8 cellular contexts compared by ENCODE assay signal in the genomic region with DNA sequence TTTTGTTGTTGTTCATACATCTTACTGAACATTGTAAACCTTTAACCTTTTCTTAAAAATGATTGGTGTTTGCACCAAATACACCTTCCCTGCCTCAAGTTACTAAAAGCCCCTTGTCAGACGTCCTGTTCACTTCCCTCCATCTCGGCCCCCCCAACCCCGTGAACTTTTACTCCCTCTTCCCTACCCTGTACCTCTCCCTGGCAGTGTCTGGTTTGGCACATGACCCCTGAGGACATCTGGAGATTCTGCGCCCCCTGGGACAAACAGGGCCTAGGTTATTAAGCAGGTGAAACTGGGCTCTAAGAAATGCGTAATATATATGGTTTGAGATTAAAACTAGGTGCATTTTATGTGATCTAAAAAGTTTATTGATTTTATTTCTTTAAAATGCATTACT. TPM values are rescaled to one million over a fixed set of nuclear protein-coding genes. Genes with fewer than 3 reads are reported as not detected.
DNase-seq lines count a peak whose midpoint lies in the region; ATAC-seq and TF ChIP-seq lines count a peak whose summit lies in the region.

No MANE protein-coding gene starts in this region.

- peak overlapping the region; percentile 76 for H3K9ac ChIP-seq in HCT116 (ENCODE audit: low read length)

- H2AFZ ChIP-seq in HCT116 (ENCODE audit: low read depth, low read length, poor library complexity, severe bottlenecking) = no peak overlapping the region

- H3K36me3 ChIP-seq in HCT116 (ENCODE audit: control insufficient read depth in 1 of 2, insufficient read depth in 2 of 2, low read length in 2 of 2) (0 out of 4 replicates have a peak, but pooled peaks cover 0 to 4% of the 10 kb centered on the region in 2 experiments), left ventricle myocardium inferior (peaks cover 7% of the 10 kb centered on the region)

- H3K9me3 ChIP-seq in HCT116 (ENCODE audit: control insufficient read depth in 1 of 2, insufficient read depth in 1 of 2, low read depth in 1 of 2, low read length in 2 of 2) (no peaks in the 10 kb centered on the region), left ventricle myocardium inferior (replicated peaks) (no peaks in the 10 kb centered on the region)

- RAD21 ChIA-PET in HCT116 (lab: Charles Lee; ENCODE audit: low non-redundant PET in 1 of 2, low total read pairs in 2 of 2, uncharacterized antibody in 2 of 2, unreplicated experiment in 2 of 2) = no interaction called here

- H3K4me3 ChIP-seq in HCT116 (replicated peaks in 1 of 2; ENCODE audit: low read depth in 1 of 2, low read length in 2 of 2) = peak overlapping the region; percentile 64 to 65
- H3K4me3 ChIP-seq in WI38 (ENCODE audit: low read depth, low read length) = peak overlapping the region; percentile 79
- peak overlapping the region; percentile 92 for H3K4me3 ChIP-seq in left ventricle myocardium inferior
- peak overlapping the region in 6 of 7 experiments; percentile 65 to 99 (median 88) for H3K4me3 ChIP-seq in skin epidermis

- BruUV-seq in HCT116 (replicated peaks; lab: Mats Ljungman, UMichigan) = TSS peak; percentile 60

- TF ChIP-seq POLR2A in HCT116 (IDR thresholded peaks at IDR 0.05; ENCODE audit: borderline replicate concordance, extremely low read depth, insufficient read depth, insufficient read length) = no peak

- H3K4me2 ChIP-seq in HCT116 (ENCODE audit: low read length) = peak overlapping the region; percentile 77

- POLR2A ChIA-PET in HCT116 (lab: Charles Lee) = no interaction called here

- ATAC-seq in HCT116 (no peak), HG03442 (IDR thresholded peaks at IDR 0.05; ENCODE audit: unreplicated experiment) (no peak)

- H3K27ac ChIP-seq in HCT116 (ENCODE audit: low read depth, low read length) = no peak overlapping the region
- peak overlapping the region; percentile 98 for H3K27ac ChIP-seq in left ventricle myocardium inferior (replicated peaks)
- H3K27ac ChIP-seq in skin epidermis = peak overlapping the region in 8 of 21 experiments; percentile 92 to 98 (median 96)

- H3K4me1 ChIP-seq in HCT116 (ENCODE audit: control insufficient read depth in 1 of 2, insufficient read depth in 2 of 2, low read length in 2 of 2) (peaks cover 15 to 34% of the 10 kb centered on the region in 2 experiments), left ventricle myocardium inferior (peaks cover 74% of the 10 kb centered on the region)

- H4K20me1 ChIP-seq in HCT116 (ENCODE audit: insufficient read depth) = no peaks in the 10 kb centered on the region

- CTCF ChIA-PET in HCT116 (lab: Charles Lee) = no interaction called here

- no peaks in the 10 kb centered on the region for H3K27me3 ChIP-seq in HCT116 (ENCODE audit: insufficient read depth, low read length)
- peaks cover 18% of the 10 kb centered on the region for H3K27me3 ChIP-seq in left ventricle myocardium inferior (ENCODE audit: low read depth)

- intact Hi-C loops in HCT116 (cut with micrococcal nuclease) (no loop called here), left ventricle myocardium inferior (cut with micrococcal nuclease) (no loop called here)

- no peak for TF ChIP-seq CTCF in HCT116 (IDR thresholded peaks at IDR 0.05 in 2 of 3, conservative IDR thresholded peaks at IDR 0.05 in 1 of 3; ENCODE audit: borderline replicate concordance in 1 of 3, insufficient read depth in 1 of 3, low read depth in 2 of 3, low read length in 2 of 3)
- TF ChIP-seq CTCF in WI38 (IDR thresholded peaks at IDR 0.05; ENCODE audit: low read depth, low read length) = no peak
- TF ChIP-seq CTCF in left ventricle myocardium inferior (IDR thresholded peaks at IDR 0.05; ENCODE audit: borderline replicate concordance) = no peak

- no peak for TF ChIP-seq RAD21 in HCT116 (IDR thresholded peaks at IDR 0.05; ENCODE audit: low read depth)

- H3K9me2 ChIP-seq in HCT116 (ENCODE audit: insufficient read depth) = no peaks in the 10 kb centered on the region

- peaks cover 54% of the 10 kb centered on the region for H3K79me2 ChIP-seq in HCT116 (ENCODE audit: insufficient read depth, low read length)

- DNase-seq in HCT116 (ENCODE audit: low read depth, low spot score) (no peak), left ventricle myocardium inferior (no peak), NCI-H146 (lab: John Stamatoyannopoulos, UW) (no peak), NCI-H2081 treated with DMSO at 0.1 percent for 48 hours (lab: John Stamatoyannopoulos, UW) (no peak), NCI-H526 (lab: John Stamatoyannopoulos, UW) (no peak)

TF ChIP-seq in HCT116, 20 proteins besides CTCF, POLR2A, EP300 and RAD21:
- TF ChIP-seq EZH2phosphoT487 (IDR thresholded peaks at IDR 0.05; ENCODE audit: borderline replicate concordance) (no peak), YY1 (IDR thresholded peaks at IDR 0.05; ENCODE audit: extremely low read depth, insufficient replicate concordance, low read depth, low read length) (no peak)
- TF ChIP-seq, protein P1, sequence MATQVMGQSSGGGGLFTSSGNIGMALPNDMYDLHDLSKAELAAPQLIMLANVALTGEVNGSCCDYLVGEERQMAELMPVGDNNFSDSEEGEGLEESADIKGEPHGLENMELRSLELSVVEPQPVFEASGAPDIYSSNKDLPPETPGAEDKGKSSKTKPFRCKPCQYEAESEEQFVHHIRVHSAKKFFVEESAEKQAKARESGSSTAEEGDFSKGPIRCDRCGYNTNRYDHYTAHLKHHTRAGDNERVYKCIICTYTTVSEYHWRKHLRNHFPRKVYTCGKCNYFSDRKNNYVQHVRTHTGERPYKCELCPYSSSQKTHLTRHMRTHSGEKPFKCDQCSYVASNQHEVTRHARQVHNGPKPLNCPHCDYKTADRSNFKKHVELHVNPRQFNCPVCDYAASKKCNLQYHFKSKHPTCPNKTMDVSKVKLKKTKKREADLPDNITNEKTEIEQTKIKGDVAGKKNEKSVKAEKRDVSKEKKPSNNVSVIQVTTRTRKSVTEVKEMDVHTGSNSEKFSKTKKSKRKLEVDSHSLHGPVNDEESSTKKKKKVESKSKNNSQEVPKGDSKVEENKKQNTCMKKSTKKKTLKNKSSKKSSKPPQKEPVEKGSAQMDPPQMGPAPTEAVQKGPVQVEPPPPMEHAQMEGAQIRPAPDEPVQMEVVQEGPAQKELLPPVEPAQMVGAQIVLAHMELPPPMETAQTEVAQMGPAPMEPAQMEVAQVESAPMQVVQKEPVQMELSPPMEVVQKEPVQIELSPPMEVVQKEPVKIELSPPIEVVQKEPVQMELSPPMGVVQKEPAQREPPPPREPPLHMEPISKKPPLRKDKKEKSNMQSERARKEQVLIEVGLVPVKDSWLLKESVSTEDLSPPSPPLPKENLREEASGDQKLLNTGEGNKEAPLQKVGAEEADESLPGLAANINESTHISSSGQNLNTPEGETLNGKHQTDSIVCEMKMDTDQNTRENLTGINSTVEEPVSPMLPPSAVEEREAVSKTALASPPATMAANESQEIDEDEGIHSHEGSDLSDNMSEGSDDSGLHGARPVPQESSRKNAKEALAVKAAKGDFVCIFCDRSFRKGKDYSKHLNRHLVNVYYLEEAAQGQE (IDR thresholded peaks at IDR 0.05; ENCODE audit: low read depth) = no peak

RNA-seq across cellular contexts. Expression of a gene that starts 1.4 kb away (rescaled TPM):
- total RNA-seq in HCT116 (2021; ENCODE audit: unreplicated experiment) = 18.1 TPM
- 11.4 and 13.2 TPM in 2 replicates for polyA plus RNA-seq in HCT116 (2012)
- 38.2 TPM for total RNA-seq in left ventricle myocardium inferior
